In the genomic region with DNA sequence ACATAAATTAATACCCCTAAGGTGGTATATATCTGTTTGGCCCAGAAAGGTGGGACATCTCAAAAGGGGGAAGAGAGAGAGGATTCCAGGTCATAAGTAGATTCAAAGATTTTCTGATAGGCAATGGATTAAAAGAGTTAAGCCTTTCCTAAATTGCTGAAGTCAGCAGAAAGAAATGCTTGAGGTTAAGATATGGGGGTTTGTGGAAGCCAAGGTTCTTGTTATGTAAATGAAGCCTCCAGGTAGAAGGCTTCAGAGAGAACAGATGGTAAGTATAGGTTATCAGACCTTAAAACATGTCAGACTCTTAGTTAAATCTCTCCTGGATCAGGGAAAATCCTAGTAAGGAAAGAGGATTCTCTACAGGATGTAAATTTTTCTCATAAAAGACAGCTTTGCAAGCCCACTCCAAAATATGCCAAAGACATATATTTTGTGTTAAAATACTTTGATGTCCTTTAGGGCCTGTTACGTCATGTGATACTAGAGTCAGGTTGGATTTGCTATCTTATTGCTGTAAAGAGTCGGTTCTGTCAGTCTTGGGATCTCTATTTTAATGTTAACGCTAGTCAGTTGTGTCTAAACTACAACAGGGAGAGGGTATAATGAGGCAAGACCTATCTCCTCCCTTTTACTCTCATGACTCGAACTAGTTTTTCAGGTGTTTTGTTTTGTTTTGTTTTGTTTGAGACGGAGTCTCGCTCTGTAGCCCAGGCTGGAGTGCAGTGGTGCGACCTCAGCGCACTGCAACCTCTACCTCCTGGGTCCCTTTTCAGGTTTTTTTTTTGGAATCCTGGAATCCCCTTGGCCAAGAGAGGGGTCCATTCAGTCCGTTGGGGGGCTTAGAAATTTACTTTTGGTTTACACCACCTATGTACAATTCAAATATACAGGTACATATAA, we compare ENCODE assay signal across 26 cellular contexts.
"Had no signal": no experiment of that assay in that cellular context is flagged by ENCODE, and none has a peak within 500 bp of the region (broad histone marks: within the 10 kb centered on the region; RNA-seq: fewer than 3 reads in every experiment).

No MANE protein-coding gene starts in this region.

- DNase-seq: activated B cell treated with CpG ODN at 0.5 μM for 24 hours; activated CD4-positive, alpha-beta T cell treated with anti-CD3 and anti-CD28 coated beads for 36 hours; activated CD4-positive, alpha-beta T cell treated with anti-CD3 and anti-CD28 coated beads, Interleukin-2, amount 50 U/mL, for 4 hours; activated CD8-positive, alpha-beta memory T cell treated with anti-CD3 and anti-CD28 coated beads for 24 hours; activated CD8-positive, alpha-beta memory T cell treated with anti-CD3 and anti-CD28 coated beads, Interleukin-2, amount 50 U/mL, for 4 hours; activated naive CD4-positive, alpha-beta T cell; activated T-cell treated with anti-CD3 and anti-CD28 coated beads, Interleukin-2, amount 50 U/mL, for 24 hours; adrenal gland; brain microvascular endothelial cell; caudate nucleus; effector CD4-positive, alpha-beta T cell; heart right ventricle; left colon; spleen; stimulated activated CD4-positive, alpha-beta T cell treated with anti-CD3 and anti-CD28 coated beads, Interleukin-4, amount 100 ng/mL, for 1 hour; stimulated activated naive CD4-positive, alpha-beta T cell; testis; uterus had no signal

- FAIRE-seq: endometrium, islet of Langerhans had no signal

- H3K27ac ChIP-seq: adrenal gland, ascending aorta, brain microvascular endothelial cell, heart right ventricle, spleen, testis, uterus had no signal

- H3K27me3 Mint-ChIP-seq: activated naive CD8-positive, alpha-beta T cell; activated T-helper 17 cell treated with anti-CD3 and anti-CD28 coated beads, Interleukin-2, amount 50 U/mL, for 72 hours; dendritic cell treated with granulocyte-macrophage colony-stimulating factor and Interleukin-4, amounts not matched to agents 40 ng/mL and 50 ng/mL, for 4 days had no signal

- H3K4me3 ChIP-seq: adrenal gland, ascending aorta, heart right ventricle, spleen, testis, uterus had no signal

- H3K36me3 ChIP-seq: adrenal gland, ascending aorta, brain microvascular endothelial cell, heart right ventricle, spleen, uterus had no signal

- ATAC-seq: activated CD4-positive, alpha-beta T cell treated with anti-CD3 and anti-CD28 coated beads for 36 hours; activated T-helper 17 cell treated with anti-CD3 and anti-CD28 coated beads, Interleukin-2, amount 50 U/mL, for 72 hours; heart right ventricle; left colon had no signal

- H3K36me3 Mint-ChIP-seq: activated naive CD8-positive, alpha-beta T cell; memory B cell had no signal

- H3K9me3 Mint-ChIP-seq: activated B cell treated with CpG ODN at 0.5 μM for 24 hours; activated T-cell treated with anti-CD3 and anti-CD28 coated beads, Interleukin-2, amount 50 U/mL, for 24 hours; activated T-helper 17 cell treated with anti-CD3 and anti-CD28 coated beads, Interleukin-2, amount 50 U/mL, for 72 hours; dendritic cell treated with granulocyte-macrophage colony-stimulating factor and Interleukin-4, amounts not matched to agents 40 ng/mL and 50 ng/mL, for 4 days; memory B cell; neural crest cell had no signal

- H3K4me1 Mint-ChIP-seq: activated B cell treated with CpG ODN at 0.5 μM for 24 hours; activated CD4-positive, alpha-beta T cell treated with anti-CD3 and anti-CD28 coated beads for 36 hours; activated T-helper 17 cell treated with anti-CD3 and anti-CD28 coated beads, Interleukin-2, amount 50 U/mL, for 72 hours; memory B cell; neural crest cell had no signal

- H3K9me3 ChIP-seq: adrenal gland, ascending aorta, heart right ventricle, spleen, testis, uterus had no signal

- H3K27ac Mint-ChIP-seq: activated B cell treated with CpG ODN at 0.5 μM for 24 hours; activated CD4-positive, alpha-beta T cell treated with anti-CD3 and anti-CD28 coated beads for 36 hours; activated naive CD8-positive, alpha-beta T cell; activated T-cell treated with anti-CD3 and anti-CD28 coated beads, Interleukin-2, amount 50 U/mL, for 24 hours; activated T-helper 17 cell treated with anti-CD3 and anti-CD28 coated beads, Interleukin-2, amount 50 U/mL, for 72 hours; dendritic cell treated with granulocyte-macrophage colony-stimulating factor and Interleukin-4, amounts not matched to agents 40 ng/mL and 50 ng/mL, for 4 days; memory B cell had no signal

- H3K4me1 ChIP-seq: spleen, uterus had no signal

- H3K4me3 Mint-ChIP-seq: activated B cell treated with CpG ODN at 0.5 μM for 24 hours; activated CD4-positive, alpha-beta T cell treated with anti-CD3 and anti-CD28 coated beads for 36 hours; activated naive CD8-positive, alpha-beta T cell; activated T-cell treated with anti-CD3 and anti-CD28 coated beads, Interleukin-2, amount 50 U/mL, for 24 hours; activated T-helper 17 cell treated with anti-CD3 and anti-CD28 coated beads, Interleukin-2, amount 50 U/mL, for 72 hours; dendritic cell treated with granulocyte-macrophage colony-stimulating factor and Interleukin-4, amounts not matched to agents 40 ng/mL and 50 ng/mL, for 4 days; memory B cell; neural crest cell had no signal

- H3K27me3 ChIP-seq: adrenal gland, ascending aorta, brain microvascular endothelial cell, heart right ventricle, spleen, testis, uterus had no signal
